In the genomic region with DNA sequence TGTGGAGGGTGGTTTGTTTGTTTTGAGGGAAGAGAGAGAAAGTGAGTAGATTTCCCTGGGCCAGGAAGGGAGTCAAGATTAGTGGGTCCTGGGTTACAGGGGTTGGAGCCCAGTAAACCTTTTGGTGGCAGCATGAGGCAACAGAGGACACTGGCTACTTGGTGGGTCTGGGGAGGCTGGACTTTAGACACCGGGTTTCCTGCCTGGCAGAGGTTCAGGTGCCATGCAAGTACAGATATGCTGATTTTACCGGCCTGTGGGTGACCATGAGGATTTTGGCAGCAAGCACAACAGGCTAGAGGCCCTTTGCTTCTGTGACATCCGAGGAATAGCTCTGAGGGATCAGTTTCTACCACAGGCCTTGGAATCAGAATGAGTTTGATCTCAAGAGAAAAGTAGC, we compare ENCODE assay signal across 2 cellular contexts.
TF ChIP-seq lines count a peak whose summit lies in the region.

No MANE protein-coding gene starts in this region.

TF ChIP-seq in liver, 16 proteins besides CTCF, POLR2A, EP300 and RAD21:
- no peak for TF ChIP-seq HNF4G (IDR thresholded peaks at IDR 0.05)
- TF ChIP-seq SP1 (IDR thresholded peaks at IDR 0.05) = peak; percentile 63
- TF ChIP-seq HNF4A (conservative IDR thresholded peaks at IDR 0.05) = peak; percentile 70 to 76
- TF ChIP-seq JUND (IDR thresholded peaks at IDR 0.05) = no peak
- TF ChIP-seq RXRA (IDR thresholded peaks at IDR 0.05) = peak; percentile 17 to 40
- no peak for TF ChIP-seq FOXA2 (IDR thresholded peaks at IDR 0.05)
- TF ChIP-seq TAF1 (conservative IDR thresholded peaks at IDR 0.05) = no peak
TF ChIP-seq in liver: peak in this region for 3.

TF ChIP-seq in HepG2, 621 proteins besides CTCF, POLR2A, EP300 and RAD21:
- TF ChIP-seq STAG1 (CRISPR knock-in tag; IDR thresholded peaks at IDR 0.05) (no peak), NFRKB (IDR thresholded peaks at IDR 0.05) (no peak), ZNF670 (CRISPR knock-in tag; IDR thresholded peaks at IDR 0.05; ENCODE audit: borderline replicate concordance) (no peak), ZFP36 (IDR thresholded peaks at IDR 0.05; ENCODE audit: borderline replicate concordance, low read depth, low read length, partially characterized antibody) (no peak), ESRRA (CRISPR knock-in tag; IDR thresholded peaks at IDR 0.05; ENCODE audit: low read depth) (no peak), ZZZ3 (CRISPR knock-in tag; IDR thresholded peaks at IDR 0.05; ENCODE audit: borderline replicate concordance) (no peak), NR2F6 (IDR thresholded peaks at IDR 0.05) (no peak), NR2F6 (CRISPR knock-in tag; IDR thresholded peaks at IDR 0.05) (no peak), ZNF296 (CRISPR knock-in tag; conservative IDR thresholded peaks at IDR 0.05) (no peak), SP140L (CRISPR knock-in tag; IDR thresholded peaks at IDR 0.05; ENCODE audit: borderline replicate concordance) (no peak), ZFP1 (CRISPR knock-in tag; IDR thresholded peaks at IDR 0.05) (no peak)
- TF ChIP-seq, protein P1, sequence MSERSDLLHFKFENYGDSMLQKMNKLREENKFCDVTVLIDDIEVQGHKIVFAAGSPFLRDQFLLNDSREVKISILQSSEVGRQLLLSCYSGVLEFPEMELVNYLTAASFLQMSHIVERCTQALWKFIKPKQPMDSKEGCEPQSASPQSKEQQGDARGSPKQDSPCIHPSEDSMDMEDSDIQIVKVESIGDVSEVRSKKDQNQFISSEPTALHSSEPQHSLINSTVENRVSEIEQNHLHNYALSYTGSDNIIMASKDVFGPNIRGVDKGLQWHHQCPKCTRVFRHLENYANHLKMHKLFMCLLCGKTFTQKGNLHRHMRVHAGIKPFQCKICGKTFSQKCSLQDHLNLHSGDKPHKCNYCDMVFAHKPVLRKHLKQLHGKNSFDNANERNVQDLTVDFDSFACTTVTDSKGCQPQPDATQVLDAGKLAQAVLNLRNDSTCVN (CRISPR knock-in tag; IDR thresholded peaks at IDR 0.05; ENCODE audit: borderline replicate concordance) = no peak
